Comparison of ENCODE assay signal across 11 cellular contexts in the genomic region with DNA sequence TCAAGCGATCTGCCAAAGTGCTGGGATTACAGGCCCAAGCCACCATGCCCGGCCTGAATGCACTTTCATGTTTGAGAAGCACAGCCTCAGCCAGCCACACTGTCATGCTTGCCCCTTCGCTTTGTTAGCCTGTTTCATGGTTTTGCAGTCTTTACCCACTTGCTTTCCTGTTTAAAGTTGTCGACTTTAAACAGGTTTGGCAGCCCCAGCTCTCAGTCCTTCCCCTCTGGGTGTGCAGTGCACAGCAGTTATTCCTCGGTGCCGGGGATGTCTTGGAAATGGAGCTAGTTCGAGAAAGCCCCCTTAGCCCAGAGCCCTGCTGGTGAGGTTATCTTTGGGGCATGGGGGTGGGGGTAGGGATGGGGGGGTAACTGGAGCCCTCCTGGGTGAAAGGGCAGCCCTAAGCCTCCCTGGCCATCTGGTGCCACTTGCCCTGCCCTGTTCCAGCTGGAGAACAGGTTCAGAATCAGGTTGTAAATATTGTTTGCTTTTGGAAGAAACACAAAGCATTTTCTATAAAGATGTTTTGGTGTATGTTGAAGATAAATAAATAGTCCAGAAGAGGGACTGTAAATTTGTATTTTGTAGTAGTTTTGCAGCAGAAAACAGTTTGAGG. TPM values are rescaled to one million over a fixed set of nuclear protein-coding genes. Genes with fewer than 3 reads are reported as not detected.
DNase-seq lines count a peak whose midpoint lies in the region; FAIRE-seq and TF ChIP-seq lines count a peak whose summit lies in the region.
"Had no signal": no experiment of that assay in that cellular context is flagged by ENCODE, and none has a peak within 500 bp of the region (broad histone marks: within the 10 kb centered on the region; RNA-seq: fewer than 3 reads in every experiment).

No MANE protein-coding gene starts in this region.

- DNase-seq in DMS 273 (lab: John Stamatoyannopoulos, UW; ENCODE audit: unreplicated experiment) = peak; percentile 54
- no peak for DNase-seq in DMS 273 treated with DMSO at 0.1 percent for 48 hours (lab: John Stamatoyannopoulos, UW)
- DNase-seq in RWPE1 (ENCODE audit: low spot score) = no peak
- no peak for DNase-seq in epithelial cell of prostate (ENCODE audit: low read depth, low spot score)
- no peak for DNase-seq in GM12892 (ENCODE audit: insufficient read length)
- DNase-seq in stimulated activated CD4-positive, alpha-beta T cell treated with anti-CD3 and anti-CD28 coated beads, Interleukin-12 subunit alpha, Interleukin-12 subunit beta, amount 100 ng/mL, for 4 hours = no peak
- DNase-seq in epidermal melanocyte (ENCODE audit: insufficient read length, low spot score) = no peak
- DNase-seq: small intestine had no signal

- CTCF ChIA-PET in RWPE1 (lab: Yijun Ruan, JAX) = interaction anchor here (0.6 to 6.3 kb wide), 3 partner anchors 18 to 37 kb away, joined by 3 to 25 read pairs (median 3); no protein-coding TSS in a partner anchor

- FAIRE-seq in GM12892 (lab: Jason Lieb, UNC) = no peak
- FAIRE-seq: small intestine, TTC549 had no signal

- no peak for TF ChIP-seq CTCF in RWPE1 (conservative IDR thresholded peaks at IDR 0.05; ENCODE audit: low read depth)

- H3K4me3 ChIP-seq in skin epidermis = peak overlapping the region in 2 of 7 experiments; percentile 7 to 9

- H3K27ac ChIP-seq in RWPE1 (peak overlapping the region; percentile 57), epithelial cell of prostate (peak overlapping the region; percentile 99), skin epidermis (peak overlapping the region in 20 of 21 experiments; percentile 3 to 99 (median 76))
- H3K27ac ChIP-seq: 22Rv1 had no signal

- POLR2A ChIA-PET in RWPE1 (lab: Yijun Ruan, JAX; ENCODE audit: low non-redundant PET) = no interaction called here

- no peak for TF ChIP-seq POLR2A in GM12892 (IDR thresholded peaks at IDR 0.05; ENCODE audit: low read depth, low read length)

RNA-seq across cellular contexts. Expression of a gene that starts 14.8 kb away (rescaled TPM):
- 12.1 TPM for polyA plus RNA-seq in GM12892 (2012; ENCODE audit: missing spikeins)
